In the genomic region with DNA sequence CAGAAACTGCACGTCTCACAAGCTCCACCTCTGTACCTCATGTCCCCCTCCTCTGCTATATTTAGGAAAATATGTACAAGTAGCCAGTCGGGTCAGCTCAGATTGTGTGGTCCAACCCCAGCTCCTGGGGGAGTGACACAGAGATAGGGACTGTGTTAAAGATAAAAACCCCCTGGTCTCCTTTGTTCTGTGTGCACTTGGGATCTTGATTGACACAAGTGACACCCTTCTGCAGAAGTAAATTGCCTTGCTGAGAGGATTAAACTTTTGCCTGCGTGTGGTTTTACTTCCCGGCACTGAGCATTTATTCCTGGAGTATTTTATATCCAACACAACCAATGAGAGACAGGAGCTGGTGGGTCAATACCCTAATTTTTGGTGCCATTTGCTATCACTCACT, we compare ENCODE assay signal across 10 cellular contexts. TPM values are rescaled to one million over a fixed set of nuclear protein-coding genes. Genes with fewer than 3 reads are reported as not detected.
"Had no signal": no experiment of that assay in that cellular context is flagged by ENCODE, and none has a peak within 500 bp of the region (broad histone marks: within the 10 kb centered on the region; RNA-seq: fewer than 3 reads in every experiment).

No MANE protein-coding gene starts in this region.

- H3K27ac ChIP-seq: GM23248, HL-60 had no signal

- H3K9me3 ChIP-seq: HAP-1 had no signal

- H3K9ac ChIP-seq: GM23248 had no signal

- DNase-seq: GM23248, GOT3, H7, KBM-7 had no signal

- H3K4me3 ChIP-seq: GM23248, HAP-1 had no signal

- H3K4me1 ChIP-seq: HAP-1 had no signal

- H3K36me3 ChIP-seq: HAP-1 had no signal

RNA-seq across cellular contexts. Expression of gene TLE7, which starts 37.5 kb away (rescaled TPM):
- total RNA-seq: GM23248, H4, H7, HepG2, HT1080 had no signal
- polyA plus RNA-seq: GM23248, HepG2, IgD-negative memory B cell had no signal

RNA-seq across cellular contexts. Expression of gene CALB2, which starts 45.8 kb away (rescaled TPM):
- polyA plus RNA-seq: IgD-negative memory B cell had no signal
